Comparison of ENCODE assay signal across 8 cellular contexts in the genomic region with DNA sequence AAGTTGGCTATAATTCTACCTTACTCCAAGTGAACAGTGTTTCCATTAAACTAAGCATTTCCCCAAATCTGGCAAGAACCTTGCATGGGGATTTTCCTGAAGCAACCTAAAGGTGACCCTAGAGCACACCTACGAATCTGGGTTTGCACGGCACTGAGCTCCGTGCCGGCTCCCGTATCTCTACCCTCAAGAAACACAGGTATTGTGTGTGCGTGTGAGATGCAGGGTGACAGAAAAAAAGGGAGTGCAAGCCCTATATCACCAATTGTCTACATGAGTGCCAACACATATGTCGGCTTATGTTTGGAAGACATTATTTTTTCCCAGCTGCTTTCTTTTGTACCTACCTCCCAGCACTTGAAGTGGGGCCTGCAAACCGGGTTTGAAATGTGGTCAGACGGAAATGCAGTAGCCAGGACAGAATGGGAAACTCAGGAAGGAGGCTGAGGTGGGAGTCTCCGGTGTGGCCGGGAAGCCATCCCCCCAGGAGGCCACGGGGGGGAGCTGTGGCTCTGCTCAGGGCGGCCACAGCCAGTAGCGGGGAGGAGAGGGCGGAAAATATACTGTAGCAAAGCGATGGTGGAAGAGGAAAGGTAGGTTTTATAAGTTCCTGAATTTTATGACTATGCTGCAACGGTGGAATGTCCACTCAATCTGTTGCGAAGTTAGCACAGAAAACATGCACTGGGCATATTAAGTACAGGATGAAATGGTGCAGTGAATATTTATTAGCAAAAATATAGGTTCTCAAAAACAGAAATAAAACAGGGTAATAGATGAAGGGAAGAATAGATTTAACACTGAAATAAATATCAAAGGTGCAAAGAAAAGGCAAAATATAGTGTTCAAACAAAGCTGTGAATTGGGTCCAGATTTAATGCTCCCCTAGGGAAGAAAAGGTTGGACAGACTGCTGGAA.
A peak's percentile ranks its signal among the peaks of the same experiment; 100 is the strongest.
DNase-seq lines count a peak whose midpoint lies in the region; ATAC-seq and TF ChIP-seq lines count a peak whose summit lies in the region.

No MANE protein-coding gene starts in this region.

- no peaks in the 10 kb centered on the region for H3K36me3 ChIP-seq in hepatocyte (replicated peaks; ENCODE audit: insufficient read depth, low read depth)

- DNase-seq in NCI-H2029 treated with DMSO at 0.1 percent for 48 hours (lab: John Stamatoyannopoulos, UW) (peak; percentile 9), NCI-H2029 (lab: John Stamatoyannopoulos, UW) (no peak), RPMI7951 (ENCODE audit: low read depth) (peak; percentile 10), hepatocyte (ENCODE audit: low spot score) (peak; percentile 83)
- peak; percentile 80 for DNase-seq in activated naive CD8-positive, alpha-beta T cell treated with anti-CD3 and anti-CD28 coated beads, Interleukin-2, amount 10 ng/mL, durations not matched to agents 7 days and 5 days
- peak; percentile 51 for DNase-seq in stimulated activated CD4-positive, alpha-beta T cell treated with anti-CD3 and anti-CD28 coated beads, Interleukin-12 subunit alpha, Interleukin-12 subunit beta, amount 100 ng/mL, for 4 hours

- peak; percentile 79 for ATAC-seq in HG03097 (IDR thresholded peaks at IDR 0.05; ENCODE audit: low FRiP score, unreplicated experiment)
- peak; percentile 20 for ATAC-seq in activated naive CD8-positive, alpha-beta T cell treated with anti-CD3 and anti-CD28 coated beads, Interleukin-2, amount 10 ng/mL, durations not matched to agents 7 days and 5 days (ENCODE audit: low read depth)
- no peak for ATAC-seq in GM18520 (IDR thresholded peaks at IDR 0.05; ENCODE audit: unreplicated experiment)

- peaks cover 34% of the 10 kb centered on the region for H3K27me3 ChIP-seq in hepatocyte

- H3K9me3 Mint-ChIP-seq in activated naive CD8-positive, alpha-beta T cell treated with anti-CD3 and anti-CD28 coated beads, Interleukin-2, amount 10 ng/mL, durations not matched to agents 7 days and 5 days, result no peaks in the 10 kb centered on the region

- H3K4me1 Mint-ChIP-seq in activated naive CD8-positive, alpha-beta T cell treated with anti-CD3 and anti-CD28 coated beads, Interleukin-2, amount 10 ng/mL, durations not matched to agents 7 days and 5 days, result peaks cover 27% of the 10 kb centered on the region

- peaks cover 17% of the 10 kb centered on the region for H3K27me3 Mint-ChIP-seq in activated naive CD8-positive, alpha-beta T cell treated with anti-CD3 and anti-CD28 coated beads, Interleukin-2, amount 10 ng/mL, durations not matched to agents 7 days and 5 days

- WGBS in hepatocyte (ENCODE audit: low lambda C conversion rate, missing lambda C conversion rate), result 30% methylated on average over 18 of the region's 18 CpGs

- no peak overlapping the region for H3K27ac ChIP-seq in hepatocyte

- H3K4me3 Mint-ChIP-seq in activated naive CD8-positive, alpha-beta T cell treated with anti-CD3 and anti-CD28 coated beads, Interleukin-2, amount 10 ng/mL, durations not matched to agents 7 days and 5 days, result no peak overlapping the region

- POLR2A ChIA-PET in activated naive CD8-positive, alpha-beta T cell treated with anti-CD3 and anti-CD28 coated beads, Interleukin-2, amount 10 ng/mL, durations not matched to agents 7 days and 5 days (lab: Charles Lee), result interaction anchor here (1.1 kb wide), 1 partner anchor 1078 kb away, joined by 3 read pairs; no protein-coding TSS in a partner anchor

- no peak overlapping the region for H3K27ac Mint-ChIP-seq in activated naive CD8-positive, alpha-beta T cell treated with anti-CD3 and anti-CD28 coated beads, Interleukin-2, amount 10 ng/mL, durations not matched to agents 7 days and 5 days

- no peaks in the 10 kb centered on the region for H4K20me1 ChIP-seq in hepatocyte (ENCODE audit: insufficient read depth, poor library complexity, severe bottlenecking)

- H3K9me2 ChIP-seq in hepatocyte (replicated peaks; ENCODE audit: insufficient read depth), result no peaks in the 10 kb centered on the region

- H3K4me2 ChIP-seq in hepatocyte, result no peak overlapping the region

- H2AFZ ChIP-seq in hepatocyte, result no peak overlapping the region

- no peaks in the 10 kb centered on the region for H3K4me1 ChIP-seq in hepatocyte (ENCODE audit: insufficient read depth)

- H3K79me2 ChIP-seq in hepatocyte, result no peaks in the 10 kb centered on the region

- H3K9me3 ChIP-seq in hepatocyte (ENCODE audit: low read depth), result no peaks in the 10 kb centered on the region

- peaks cover 2% of the 10 kb centered on the region for H3K36me3 Mint-ChIP-seq in activated naive CD8-positive, alpha-beta T cell treated with anti-CD3 and anti-CD28 coated beads, Interleukin-2, amount 10 ng/mL, durations not matched to agents 7 days and 5 days

- peak; percentile 94 for TF ChIP-seq CTCF in hepatocyte (IDR thresholded peaks at IDR 0.05; ENCODE audit: poor library complexity)

- no peak overlapping the region for H3K4me3 ChIP-seq in hepatocyte
